10 cellular contexts compared by ENCODE assay signal in the genomic region with DNA sequence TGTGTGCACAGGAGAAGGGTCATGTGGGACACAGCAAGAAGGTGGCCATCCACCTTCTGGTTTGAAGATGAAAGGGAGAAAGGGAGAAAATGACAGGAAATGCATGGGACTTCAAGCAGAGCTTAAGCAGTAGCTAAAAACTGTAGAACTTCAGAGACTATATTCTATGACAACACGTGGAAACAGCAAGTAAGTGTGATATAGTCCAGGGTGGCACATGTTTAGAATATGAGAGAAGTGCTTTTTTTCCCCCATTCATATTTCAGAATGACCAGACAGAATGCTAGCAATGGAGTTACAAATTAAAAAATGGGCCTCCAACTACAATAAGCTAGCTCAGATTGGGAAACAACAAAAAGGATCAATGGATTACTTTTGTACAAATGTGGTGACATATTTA.
"Had no signal": no experiment of that assay in that cellular context is flagged by ENCODE, and none has a peak within 500 bp of the region (broad histone marks: within the 10 kb centered on the region; RNA-seq: fewer than 3 reads in every experiment).

No MANE protein-coding gene starts in this region.

- DNase-seq: GM23248, GOT3, H7, H9, HCEC 1CT, HFFc6 had no signal

- ATAC-seq: GM23338, HCT116 had no signal

- H3K4me3 ChIP-seq: GM23248, GM23338, HAP-1 had no signal

- H3K9ac ChIP-seq: GM23248 had no signal

- H3K4me2 ChIP-seq: GM23338 had no signal

- H3K4me1 ChIP-seq: HAP-1 had no signal

- H3K36me3 ChIP-seq: HAP-1 had no signal

- FAIRE-seq: H54 had no signal

- H3K9me3 ChIP-seq: HAP-1 had no signal

- H2AFZ ChIP-seq: GM23248, GM23338 had no signal

- H3K27ac ChIP-seq: GM23248 had no signal
